Comparison of ENCODE assay signal across 33 cellular contexts in genomic region chr1:41530411-41530810, GRCh38. TPM values are rescaled to one million over a fixed set of nuclear protein-coding genes. Genes with fewer than 3 reads are reported as not detected.
A peak's percentile ranks its signal among the peaks of the same experiment; 100 is the strongest.
DNase-seq lines count a peak whose midpoint lies in the region; FAIRE-seq and TF ChIP-seq lines count a peak whose summit lies in the region.
"Had no signal": no experiment of that assay in that cellular context is flagged by ENCODE, and none has a peak within 500 bp of the region (broad histone marks: within the 10 kb centered on the region; RNA-seq: fewer than 3 reads in every experiment).

No MANE protein-coding gene starts in this region.

- H3K36me3 ChIP-seq in kidney (ENCODE audit: control insufficient read depth in 1 of 2, insufficient read depth in 2 of 2, low read length in 2 of 2) (no peaks in the 10 kb centered on the region), spleen (peaks cover 0 to 2% (median 0%) of the 10 kb centered on the region in 6 donors)
- H3K36me3 ChIP-seq: cardiac muscle cell, heart left ventricle, ovary had no signal

- no peak overlapping the region for H3K4me3 Mint-ChIP-seq in activated T-cell treated with anti-CD3 and anti-CD28 coated beads, Interleukin-2, amount 50 U/mL, for 24 hours
- H3K4me3 Mint-ChIP-seq in H9 = no peak overlapping the region; a peak in 1 of 5 replicates
- H3K4me3 Mint-ChIP-seq: activated T-cell treated with anti-CD3 and anti-CD28 coated beads, Interleukin-2, amount 50 U/mL, for 72 hours; dendritic cell treated with granulocyte-macrophage colony-stimulating factor and Interleukin-4, amounts not matched to agents 40 ng/mL and 50 ng/mL, for 4 days; nephron progenitor cell; WTC11 had no signal

- no peak overlapping the region for H3K4ac ChIP-seq in H9 (ENCODE audit: low read depth, low read length)

- no peak overlapping the region for H3K4me2 ChIP-seq in H9 (ENCODE audit: insufficient read depth, insufficient read length, low read length)
- H3K4me2 ChIP-seq: SK-N-SH had no signal

- H3K79me2 ChIP-seq in H9 (ENCODE audit: insufficient read depth, low read length) = no peaks in the 10 kb centered on the region

- no peak overlapping the region for H3K23ac ChIP-seq in H9 (ENCODE audit: insufficient read length, low read depth, low read length)

- H3K79me1 ChIP-seq in H9 (ENCODE audit: insufficient read depth, low read depth, low read length, poor library complexity, severe bottlenecking) = no peaks in the 10 kb centered on the region

- no peak overlapping the region for H2BK120ac ChIP-seq in H9 (ENCODE audit: low read depth, low read length, poor library complexity, severe bottlenecking)

- H4K8ac ChIP-seq in H9 (replicated peaks; ENCODE audit: insufficient read length, low read depth, low read length) = no peak overlapping the region

- H4K20me1 ChIP-seq in H9 (ENCODE audit: control insufficient read depth, insufficient read depth, insufficient read length) = no peaks in the 10 kb centered on the region

- H3K27me3 ChIP-seq in spleen (replicated peaks in 1 of 7) (no peaks in the 10 kb centered on the region), H9 (ENCODE audit: insufficient read depth, low read length) (no peaks in the 10 kb centered on the region)
- H3K27me3 ChIP-seq: cardiac muscle cell, heart left ventricle, ovary had no signal

- H4K5ac ChIP-seq in H9 (ENCODE audit: insufficient read length, low read depth, low read length) = no peak overlapping the region

- intact Hi-C loops in kidney (cut with DNase I) = no loop called here
- intact Hi-C loops in spleen (cut with DNase I; ENCODE audit: low total_unique reads) = no loop called here

- H3K23me2 ChIP-seq in H9 (ENCODE audit: insufficient read length, low read depth, low read length, poor library complexity, severe bottlenecking) = no peaks in the 10 kb centered on the region

- peaks cover 2% of the 10 kb centered on the region for H3K4me1 Mint-ChIP-seq in activated T-cell treated with anti-CD3 and anti-CD28 coated beads, Interleukin-2, amount 50 U/mL, for 24 hours (ENCODE audit: low read depth)
- no peaks in the 10 kb centered on the region for H3K4me1 Mint-ChIP-seq in H9
- H3K4me1 Mint-ChIP-seq: WTC11 had no signal

- no peak overlapping the region for H2BK5ac ChIP-seq in H9 (ENCODE audit: insufficient read length, low read length)

- H2AFZ ChIP-seq in H9 (ENCODE audit: low read length) = no peak overlapping the region

- no peak overlapping the region for H2BK20ac ChIP-seq in H9 (ENCODE audit: low read depth, low read length, poor library complexity, severe bottlenecking)

- H2BK15ac ChIP-seq in H9 (ENCODE audit: low read depth, low read length) = no peak overlapping the region

- no peak overlapping the region for H3K18ac ChIP-seq in H9 (ENCODE audit: insufficient read length, low read depth, low read length)

- peak; percentile 29 for DNase-seq in activated T-cell treated with anti-CD3 and anti-CD28 coated beads, Interleukin-2, amount 50 U/mL, for 24 hours
- no peak for DNase-seq in activated T-cell treated with anti-CD3 and anti-CD28 coated beads, Interleukin-2, amount 50 U/mL, for 1 hour
- DNase-seq in kidney = peak; percentile 38
- DNase-seq in spleen = peak; percentile 53
- no peak for DNase-seq in HEK293T (ENCODE audit: extremely low spot score)
- DNase-seq in H9 = no peak
- no peak for DNase-seq in iPS-NIHi7 (ENCODE audit: extremely low spot score)
- DNase-seq: activated CD4-positive, alpha-beta T cell treated with anti-CD3 and anti-CD28 coated beads, Interleukin-2, amount 50 U/mL, for 1 hour; activated T-cell treated with anti-CD3 and anti-CD28 coated beads, Interleukin-2, amount 50 U/mL, for 72 hours; Calu3; DND-41; foreskin fibroblast; GF-D8; kidney glomerular epithelial cell; NCI-H1417; NCI-H2029 treated with DMSO at 0.1 percent for 48 hours; NCI-H524 treated with DMSO at 0.1 percent for 48 hours; nephron progenitor cell; NK-92 treated with Interleukin-12 subunit alpha and Interleukin-12 subunit beta, amount 100 ng/mL, for 24 hours; PC-3; retina; SK-N-SH; stimulated activated CD4-positive, alpha-beta T cell treated with anti-CD3 and anti-CD28 coated beads, Interleukin-2, amount 100 ng/mL, for 48 hours had no signal

- H2BK12ac ChIP-seq in H9 (ENCODE audit: insufficient read length, low read depth, low read length) = no peak overlapping the region

- H4K91ac ChIP-seq in H9 (ENCODE audit: insufficient read length, low read depth, low read length) = no peak overlapping the region

- no peak for FAIRE-seq in kidney (lab: Jason Lieb, UNC)
- FAIRE-seq: A204.1, astrocyte had no signal

- H3K36me3 Mint-ChIP-seq in activated T-cell treated with anti-CD3 and anti-CD28 coated beads, Interleukin-2, amount 50 U/mL, for 24 hours (ENCODE audit: low read depth) = peaks cover 43% of the 10 kb centered on the region
- peaks cover 0 to 5% (median 2%) of the 10 kb centered on the region in 3 experiments; a peak in 2 of 7 replicates for H3K36me3 Mint-ChIP-seq in H9 (ENCODE audit: insufficient read depth in 1 of 3, low read depth in 3 of 3)

- TF ChIP-seq POLR2A in spleen (IDR thresholded peaks at IDR 0.05) = no peak

- no peak overlapping the region for H2AK5ac ChIP-seq in H9 (ENCODE audit: insufficient read length, low read length)

- H3K27ac ChIP-seq in 22Rv1 (no peak overlapping the region), kidney (ENCODE audit: low read depth in 2 of 2, low read length in 2 of 2) (no peak overlapping the region), spleen (no peak overlapping the region), H9 (ENCODE audit: insufficient read length, low read depth, low read length) (no peak overlapping the region)
- H3K27ac ChIP-seq: cardiac muscle cell, heart left ventricle, ovary had no signal

- H3K9me3 ChIP-seq in kidney (ENCODE audit: control insufficient read depth in 1 of 2, low read length in 2 of 2) (no peaks in the 10 kb centered on the region), spleen (no peaks in the 10 kb centered on the region), H9 (ENCODE audit: control insufficient read depth, low read depth, low read length) (no peaks in the 10 kb centered on the region)
- H3K9me3 ChIP-seq: heart left ventricle, ovary, SK-N-SH had no signal

- H3T11ph ChIP-seq in H9 (ENCODE audit: low read length) = no peak overlapping the region

- TF ChIP-seq CTCF in 22Rv1 (IDR thresholded peaks at IDR 0.05) (0 out of 2 replicates have a peak, but pooled peaks have one; percentile 27), kidney (IDR thresholded peaks at IDR 0.05; ENCODE audit: borderline replicate concordance, extremely low read depth, insufficient read depth) (no peak), spleen (IDR thresholded peaks at IDR 0.05 in 8 of 11, conservative IDR thresholded peaks at IDR 0.05 in 3 of 11) (no peak), H9 (conservative IDR thresholded peaks at IDR 0.05) (no peak)

- H3K27me3 Mint-ChIP-seq in activated T-cell treated with anti-CD3 and anti-CD28 coated beads, Interleukin-2, amount 50 U/mL, for 24 hours = no peaks in the 10 kb centered on the region
- peaks cover 25% of the 10 kb centered on the region for H3K27me3 Mint-ChIP-seq in H9 (ENCODE audit: low read depth)
- H3K27me3 Mint-ChIP-seq: dendritic cell treated with granulocyte-macrophage colony-stimulating factor and Interleukin-4, amounts not matched to agents 40 ng/mL and 50 ng/mL, for 4 days had no signal

- H3K27ac Mint-ChIP-seq in activated T-cell treated with anti-CD3 and anti-CD28 coated beads, Interleukin-2, amount 50 U/mL, for 24 hours = no peak overlapping the region
- H3K27ac Mint-ChIP-seq in H9 = no peak overlapping the region
- H3K27ac Mint-ChIP-seq: dendritic cell treated with granulocyte-macrophage colony-stimulating factor and Interleukin-4, amounts not matched to agents 40 ng/mL and 50 ng/mL, for 4 days; nephron progenitor cell; WTC11 had no signal

- no peak overlapping the region for H3K56ac ChIP-seq in H9 (ENCODE audit: insufficient read length, low read depth, low read length)

- H3K4me3 ChIP-seq in kidney (ENCODE audit: low read length in 2 of 2) (no peak overlapping the region), spleen (no peak overlapping the region)
- H3K4me3 ChIP-seq: cardiac muscle cell, heart left ventricle, ovary had no signal

- H3K4me1 ChIP-seq in kidney (ENCODE audit: control insufficient read depth in 1 of 2, insufficient read depth in 1 of 2, low read depth in 1 of 2, low read length in 2 of 2) (no peaks in the 10 kb centered on the region), spleen (no peaks in the 10 kb centered on the region), H9 (ENCODE audit: insufficient read depth, low read length) (no peaks in the 10 kb centered on the region)

- H3K9ac ChIP-seq in kidney (ENCODE audit: low read length in 2 of 2) (no peak overlapping the region), H9 (ENCODE audit: extremely low read depth, insufficient read length, low read length) (no peak overlapping the region)
- H3K9ac ChIP-seq: SK-N-SH had no signal

- WGBS in spleen, 5 donors = 73 to 97% (median 87%) methylated on average over 5 of the region's 5 CpGs
- WGBS in H9 (ENCODE audit: extremely low coverage, insufficient read length, low lambda C conversion rate) = no CpG with 5 or more reads among the region's 5 CpGs

- no peaks in the 10 kb centered on the region for H3K9me3 Mint-ChIP-seq in activated T-cell treated with anti-CD3 and anti-CD28 coated beads, Interleukin-2, amount 50 U/mL, for 24 hours
- peaks cover 22 to 35% of the 10 kb centered on the region in 2 experiments; a peak in 4 of 5 replicates for H3K9me3 Mint-ChIP-seq in H9

- POLR2A ChIA-PET in HEK293T (lab: Yijun Ruan, JAX) = no interaction called here

- H3K14ac ChIP-seq in H9 (ENCODE audit: insufficient read depth, low read length) = no peak overlapping the region; the same call in 1 of the 2 replicates

- CTCF ChIA-PET in HEK293T (lab: Yijun Ruan, JAX) = no interaction called here

TF ChIP-seq in HEK293T, 16 proteins besides CTCF, POLR2A, EP300 and RAD21 (continues in another document):
- TF ChIP-seq FOXA1 (IDR thresholded peaks at IDR 0.05) (no peak), ELF4 (IDR thresholded peaks at IDR 0.05) (no peak), CTBP1 (IDR thresholded peaks at IDR 0.05; ENCODE audit: borderline replicate concordance) (no peak), TARDBP (IDR thresholded peaks at IDR 0.05) (no peak), SUZ12 (IDR thresholded peaks at IDR 0.05) (no peak), LEF1 (IDR thresholded peaks at IDR 0.05; ENCODE audit: borderline replicate concordance) (no peak), ARNT (IDR thresholded peaks at IDR 0.05) (no peak), FOXK2 (IDR thresholded peaks at IDR 0.05) (no peak), NFRKB (IDR thresholded peaks at IDR 0.05) (no peak), FOXM1 (IDR thresholded peaks at IDR 0.05; ENCODE audit: borderline replicate concordance) (no peak), BHLHE40 (IDR thresholded peaks at IDR 0.05; ENCODE audit: borderline replicate concordance) (no peak), ZNF384 (IDR thresholded peaks at IDR 0.05) (no peak), L3MBTL2 (conservative IDR thresholded peaks at IDR 0.05) (no peak)

RNA-seq across cellular contexts. Expression of gene EDN2, which starts 45.9 kb away (rescaled TPM):
- total RNA-seq in kidney (2.9 TPM), spleen (not detected), H9 (2021) (0.22 and 0.24 TPM in 2 replicates)
- polyA plus RNA-seq in kidney (ENCODE audit: insufficient read depth, low read depth, low replicate concordance) (2.3 TPM), spleen (not detected)
- total RNA-seq: activated T-cell treated with anti-CD3 and anti-CD28 coated beads, Interleukin-2, amount 50 U/mL, for 72 hours; lung microvascular endothelial cell; T-helper 1 cell treated with Interleukin-12 subunit alpha and Interleukin-12 subunit beta and Interleukin-4 antibody, amounts not matched to agents 30 ng/mL and 1 ng/mL, for 36 hours had no signal
- polyA plus RNA-seq: ovary had no signal

Comparison
In these comparisons a context has a peak if more than half of its experiments do, and no peak if none do; other contexts are left out.
1. DNase-seq: peak in activated T-cell treated with anti-CD3 and anti-CD28 coated beads, Interleukin-2, amount 50 U/mL, for 24 hours (single experiment), kidney (single experiment) and spleen (single experiment); none in activated T-cell treated with anti-CD3 and anti-CD28 coated beads, Interleukin-2, amount 50 U/mL, for 1 hour (single experiment), HEK293T (single experiment), H9 (single experiment) and iPS-NIHi7 (single experiment).